ENCODE assay signal across 1 cellular context in the genomic region with DNA sequence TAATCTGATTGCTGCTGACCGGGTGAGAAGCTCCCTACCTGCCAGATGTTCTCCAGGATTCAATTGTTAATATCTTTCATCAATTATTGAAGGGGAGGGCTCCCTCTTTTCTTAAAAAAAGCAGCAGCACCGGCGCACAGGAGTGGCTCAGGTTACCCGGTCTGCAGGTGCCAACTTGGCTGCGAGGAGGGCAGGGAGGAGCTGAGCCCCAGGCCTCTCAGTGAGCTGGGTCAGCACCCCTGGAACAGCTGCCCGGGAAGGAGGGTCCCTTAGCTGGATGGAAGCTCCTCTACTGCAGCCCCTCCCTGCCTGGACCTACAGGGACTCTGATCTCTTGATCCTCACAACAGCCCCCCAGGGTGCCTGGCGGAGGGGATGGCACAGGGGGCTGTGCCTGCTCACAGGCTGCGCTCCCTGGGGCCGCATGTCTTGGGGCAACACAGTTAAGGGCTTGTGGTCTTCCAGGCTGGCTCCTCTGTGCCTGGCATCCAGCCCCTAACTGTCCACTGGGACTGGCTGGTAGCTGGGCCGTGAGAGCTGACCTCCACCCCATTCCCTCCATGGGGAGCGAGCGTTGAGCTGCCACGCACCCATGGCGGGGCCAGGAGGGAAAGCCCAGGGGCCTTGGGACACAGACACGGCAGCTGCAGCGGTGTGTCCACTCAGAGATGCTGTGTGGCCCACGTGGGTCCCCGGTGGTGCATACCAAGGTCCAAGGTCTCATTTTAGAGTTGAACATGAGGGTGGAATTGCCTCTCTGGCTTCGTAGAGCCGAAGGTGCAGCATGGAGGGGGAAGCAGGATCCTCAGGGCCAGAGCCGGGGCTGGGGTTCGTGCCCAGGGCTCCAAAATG.
TF ChIP-seq lines count a peak whose summit lies in the region.

No MANE protein-coding gene starts in this region.

TF ChIP-seq in H1, 55 proteins besides CTCF, POLR2A, EP300 and RAD21:
- TF ChIP-seq FOSL1 (IDR thresholded peaks at IDR 0.05; ENCODE audit: insufficient read depth, low read depth, low read length) (no peak), EGR1 (IDR thresholded peaks at IDR 0.05; ENCODE audit: borderline replicate concordance, low read depth, low read length) (no peak)
